In genomic region chr15:70382009-70382749, GRCh38 we compare ENCODE assay signal across 23 cellular contexts.
"Had no signal": no experiment of that assay in that cellular context is flagged by ENCODE, and none has a peak within 500 bp of the region (broad histone marks: within the 10 kb centered on the region; RNA-seq: fewer than 3 reads in every experiment).

No MANE protein-coding gene starts in this region.

- H3K27me3 ChIP-seq: foreskin keratinocyte, gastroesophageal sphincter, heart left ventricle, pancreas, sigmoid colon, tibial nerve, upper lobe of right lung, uterus had no signal

- H3K27ac ChIP-seq: dorsolateral prefrontal cortex, epithelial cell of prostate, foreskin keratinocyte, gastroesophageal sphincter, heart left ventricle, lower lobe of right lung, pancreas, sigmoid colon, thoracic aorta, tibial nerve, upper lobe of right lung, uterus had no signal

- H3K27ac Mint-ChIP-seq: immature natural killer cell; natural killer cell; stimulated activated naive B cell treated with anti-CD40 and anti-IgM and Interleukin-4, amounts not matched to agents 10 μg/mL and 1 μg/mL and 100 μg/mL, for 72 hours; stimulated activated naive CD8-positive, alpha-beta T cell treated with anti-CD3 and anti-CD28 coated beads, Interleukin-15, Interleukin-2, amounts not matched to agents 100 ng/mL and 50 ng/mL, for 24 hours had no signal

- H3K4me3 ChIP-seq: dorsolateral prefrontal cortex, gastroesophageal sphincter, heart left ventricle, lower lobe of right lung, pancreas, sigmoid colon, thoracic aorta, tibial nerve, upper lobe of right lung, uterus had no signal

- H3K9me3 Mint-ChIP-seq: immature natural killer cell, natural killer cell had no signal

- H3K4me1 ChIP-seq: uterus had no signal

- H3K4me1 Mint-ChIP-seq: immature natural killer cell, natural killer cell had no signal

- H3K9me3 ChIP-seq: lower lobe of right lung, pancreas, sigmoid colon, thoracic aorta, upper lobe of right lung, uterus had no signal

- ATAC-seq: esophagus mucosa; foreskin keratinocyte; gastroesophageal sphincter; heart left ventricle; left ventricle myocardium superior; lower lobe of right lung; natural killer cell; pancreas; stimulated activated naive B cell treated with anti-CD40 and anti-IgM and Interleukin-4, amounts not matched to agents 10 μg/mL and 1 μg/mL and 100 μg/mL, for 72 hours; upper lobe of right lung had no signal

- H3K4me3 Mint-ChIP-seq: immature natural killer cell; natural killer cell; stimulated activated naive B cell treated with anti-CD40 and anti-IgM and Interleukin-4, amounts not matched to agents 10 μg/mL and 1 μg/mL and 100 μg/mL, for 72 hours; stimulated activated naive CD8-positive, alpha-beta T cell treated with anti-CD3 and anti-CD28 coated beads, Interleukin-15, Interleukin-2, amounts not matched to agents 100 ng/mL and 50 ng/mL, for 24 hours had no signal

- H3K36me3 Mint-ChIP-seq: immature natural killer cell, natural killer cell had no signal

- DNase-seq: cerebellar nuclear complex; dorsolateral prefrontal cortex; effector CD4-positive, alpha-beta T cell; foreskin keratinocyte; heart left ventricle; hippocampal formation; immature natural killer cell; left ventricle myocardium superior; lower lobe of right lung; natural killer cell; occipital lobe; pancreas; retina; sigmoid colon; stimulated activated naive B cell treated with anti-CD40 and anti-IgM and Interleukin-4, amounts not matched to agents 10 μg/mL and 1 μg/mL and 100 μg/mL, for 72 hours; upper lobe of right lung; uterus had no signal

- H3K36me3 ChIP-seq: gastroesophageal sphincter, heart left ventricle, lower lobe of right lung, pancreas, sigmoid colon, thoracic aorta, tibial nerve, upper lobe of right lung, uterus had no signal
